In genomic region chr3:128879991-128880390, GRCh38 we compare ENCODE assay signal across 8 cellular contexts. TPM values are rescaled to one million over a fixed set of nuclear protein-coding genes. Genes with fewer than 3 reads are reported as not detected.
DNase-seq lines count a peak whose midpoint lies in the region; ATAC-seq and TF ChIP-seq lines count a peak whose summit lies in the region.

No MANE protein-coding gene starts in this region.

- no peaks in the 10 kb centered on the region; the same call in 1 of the 2 replicates for H3K36me3 ChIP-seq in GM06990 (ENCODE audit: control insufficient read depth, insufficient read depth, low read length)
- peaks cover 4 to 16% of the 10 kb centered on the region in 2 donors for H3K36me3 ChIP-seq in psoas muscle (ENCODE audit: insufficient read depth in 1 of 2, low read depth in 1 of 2)

- ATAC-seq in psoas muscle (no peak), HG02981 (IDR thresholded peaks at IDR 0.05; ENCODE audit: unreplicated experiment) (no peak)

- 4 to 9% (median 5%) methylated on average over 6 of the region's 6 CpGs for WGBS in psoas muscle, 3 donors

- H3K4me1 ChIP-seq in psoas muscle, result peaks cover 40% of the 10 kb centered on the region

- DNase-seq in GM06990 (ENCODE audit: extremely low read depth, insufficient read length), result no peak
- peak; percentile 27 for DNase-seq in RKO (ENCODE audit: low spot score)
- DNase-seq in erythroblast (lab: John Stamatoyannopoulos, UW), result peak; percentile 54 to 65
- no peak for DNase-seq in psoas muscle
- DNase-seq in stimulated activated naive CD4-positive, alpha-beta T cell treated with Interleukin-2 at 50 U/mL for 16 hours (lab: John Stamatoyannopoulos, UW), result no peak
- DNase-seq in SKM-1 (lab: John Stamatoyannopoulos, UW; ENCODE audit: unreplicated experiment), result no peak
- DNase-seq in SK-N-DZ (ENCODE audit: low spot score), result no peak

- H3K27ac ChIP-seq in psoas muscle, result peak overlapping the region; percentile 97

- H3K9me3 ChIP-seq in psoas muscle, result no peaks in the 10 kb centered on the region

- intact Hi-C loops in psoas muscle (cut with DNase I), result loop anchor here (1.0 to 5.0 kb wide), 3 partner anchors 35 to 198 kb away; no protein-coding TSS in a partner anchor

- H3K27me3 ChIP-seq in GM06990 (replicated peaks; ENCODE audit: control insufficient read depth, insufficient read depth, low read length) (no peaks in the 10 kb centered on the region), psoas muscle (ENCODE audit: insufficient read depth in 3 of 3, low read length in 2 of 3) (no peaks in the 10 kb centered on the region)

- TF ChIP-seq POLR2A in erythroblast (IDR thresholded peaks at IDR 0.05; ENCODE audit: low read length), result no peak

- H3K4me3 ChIP-seq in GM06990 (replicated peaks; ENCODE audit: low read depth, low read length) (peak overlapping the region; percentile 97), psoas muscle (peak overlapping the region; percentile 93)

- TF ChIP-seq CTCF in GM06990 (IDR thresholded peaks at IDR 0.05; ENCODE audit: insufficient read depth, low read length, poor library complexity, severe bottlenecking) (no peak), psoas muscle (IDR thresholded peaks at IDR 0.05) (no peak)

RNA-seq across cellular contexts. Expression of gene ACAD9, which starts 0.6 kb away (rescaled TPM):
- total RNA-seq in psoas muscle, result 10 to 100 TPM; 23.9 to 47.8 (median 32.6) TPM
- polyA plus RNA-seq in psoas muscle, result 10 to 100 TPM; 17.0 to 30.0 (median 23.4) TPM
- polyA plus RNA-seq in SK-N-DZ (2014; cell fraction: cytosol; rRNA removed), result 28.7 and 30.0 TPM in 2 replicates
- polyA plus RNA-seq in SK-N-DZ (2014; cell fraction: nucleus; rRNA removed), result 70.2 and 104 TPM in 2 replicates

Comparison
In these comparisons a context has a peak if more than half of its experiments do, and no peak if none do; other contexts are left out.
1. DNase-seq: peak in RKO (single experiment) and erythroblast (2 of 2); none in GM06990 (single experiment), psoas muscle (0 of 2), stimulated activated naive CD4-positive, alpha-beta T cell treated with Interleukin-2 at 50 U/mL for 16 hours (single experiment), SKM-1 (single experiment) and SK-N-DZ (single experiment).